Comparison of ENCODE assay signal across 20 cellular contexts in genomic region chr6:98958791-98959190, GRCh38. TPM values are rescaled to one million over a fixed set of nuclear protein-coding genes. Genes with fewer than 3 reads are reported as not detected.
DNase-seq lines count a peak whose midpoint lies in the region; ATAC-seq and TF ChIP-seq lines count a peak whose summit lies in the region.
"Had no signal": no experiment of that assay in that cellular context is flagged by ENCODE, and none has a peak within 500 bp of the region (broad histone marks: within the 10 kb centered on the region; RNA-seq: fewer than 3 reads in every experiment).

No MANE protein-coding gene starts in this region.

- H3K4me1 ChIP-seq in ascending aorta (peaks cover 3 to 5% of the 10 kb centered on the region in 2 donors), aorta (ENCODE audit: control insufficient read depth in 1 of 2, insufficient read depth in 2 of 2, low read length in 2 of 2) (peaks cover 3 to 9% of the 10 kb centered on the region in 2 donors)
- H3K4me1 ChIP-seq: A549 had no signal

- H3K4me1 Mint-ChIP-seq in activated CD8-positive, alpha-beta T cell treated with anti-CD3 and anti-CD28 coated beads, Interleukin-2, amount 10 ng/mL, durations not matched to agents 7 days and 5 days (ENCODE audit: low read depth): no peaks in the 10 kb centered on the region
- H3K4me1 Mint-ChIP-seq: CD4-positive, alpha-beta memory T cell; IgD-negative memory B cell had no signal

- POLR2A ChIA-PET in activated CD8-positive, alpha-beta T cell treated with anti-CD3 and anti-CD28 coated beads, Interleukin-2, amount 10 ng/mL, durations not matched to agents 7 days and 5 days (lab: Charles Lee): no interaction called here

- intact Hi-C loops in ascending aorta (cut with DNase I) (no loop called here), aorta (cut with DNase I) (no loop called here)

- DNase-seq in ascending aorta (ENCODE audit: low spot score in 2 of 2): no peak
- peak; percentile 18 for DNase-seq in epithelial cell of esophagus (ENCODE audit: low read depth)
- DNase-seq in pulmonary artery endothelial cell (ENCODE audit: low read depth, low spot score): peak; percentile 37
- DNase-seq in aorta: no peak
- no peak for DNase-seq in kidney glomerular epithelial cell (lab: John Stamatoyannopoulos, UW)
- no peak for DNase-seq in activated CD8-positive, alpha-beta T cell treated with anti-CD3 and anti-CD28 coated beads, Interleukin-2, amount 10 ng/mL, durations not matched to agents 7 days and 5 days
- DNase-seq: AML-193; CD4-positive, alpha-beta memory T cell; DND-41; EL; GM23248; HCEC 1CT; KBM-7 had no signal

- no peaks in the 10 kb centered on the region for H3K27me3 Mint-ChIP-seq in activated CD8-positive, alpha-beta T cell treated with anti-CD3 and anti-CD28 coated beads, Interleukin-2, amount 10 ng/mL, durations not matched to agents 7 days and 5 days (ENCODE audit: low read depth)

- H3K4me3 ChIP-seq in ascending aorta (peak overlapping the region in 1 of 2 donors; percentile 51), epithelial cell of esophagus (ENCODE audit: low read length) (no peak overlapping the region), aorta (ENCODE audit: low read length in 2 of 2) (peak overlapping the region in 1 of 2 donors; percentile 46)
- H3K4me3 ChIP-seq: A549, GM12878, GM23248 had no signal

- no peaks in the 10 kb centered on the region for H3K27me3 ChIP-seq in ascending aorta
- H3K27me3 ChIP-seq in aorta (ENCODE audit: control insufficient read depth in 1 of 2, insufficient read depth in 2 of 2, low read length in 1 of 2): no peaks in the 10 kb centered on the region

- TF ChIP-seq CTCF in ascending aorta (IDR thresholded peaks at IDR 0.05): no peak
- TF ChIP-seq CTCF in epithelial cell of esophagus (IDR thresholded peaks at IDR 0.05; ENCODE audit: insufficient read depth, low read depth, low read length, missing control alignments): no peak

- H3K9me3 ChIP-seq in ascending aorta: no peaks in the 10 kb centered on the region
- H3K9me3 ChIP-seq in aorta (ENCODE audit: control insufficient read depth, low read length): no peaks in the 10 kb centered on the region
- H3K9me3 ChIP-seq: A549 had no signal

- H3K36me3 Mint-ChIP-seq in activated CD8-positive, alpha-beta T cell treated with anti-CD3 and anti-CD28 coated beads, Interleukin-2, amount 10 ng/mL, durations not matched to agents 7 days and 5 days (ENCODE audit: low read depth): no peaks in the 10 kb centered on the region
- H3K36me3 Mint-ChIP-seq: CD4-positive, alpha-beta memory T cell; IgD-negative memory B cell had no signal

- 4 to 6% methylated on average over 3 of the region's 3 CpGs for WGBS in aorta, 2 donors

- CTCF ChIA-PET in activated CD8-positive, alpha-beta T cell treated with anti-CD3 and anti-CD28 coated beads, Interleukin-2, amount 10 ng/mL, durations not matched to agents 7 days and 5 days (lab: Charles Lee): no interaction called here

- H3K27ac Mint-ChIP-seq in activated CD8-positive, alpha-beta T cell treated with anti-CD3 and anti-CD28 coated beads, Interleukin-2, amount 10 ng/mL, durations not matched to agents 7 days and 5 days: no peak overlapping the region
- H3K27ac Mint-ChIP-seq: CD4-positive, alpha-beta memory T cell; IgD-negative memory B cell had no signal

- H3K9me3 Mint-ChIP-seq in activated CD8-positive, alpha-beta T cell treated with anti-CD3 and anti-CD28 coated beads, Interleukin-2, amount 10 ng/mL, durations not matched to agents 7 days and 5 days (ENCODE audit: insufficient read depth): no peaks in the 10 kb centered on the region

- ATAC-seq in aorta (ENCODE audit: low FRiP score) (peak; percentile 67), GM21717 (IDR thresholded peaks at IDR 0.05; ENCODE audit: unreplicated experiment) (no peak), GM18909 (IDR thresholded peaks at IDR 0.05; ENCODE audit: poor library complexity, unreplicated experiment) (no peak)
- no peak for ATAC-seq in activated CD8-positive, alpha-beta T cell treated with anti-CD3 and anti-CD28 coated beads, Interleukin-2, amount 10 ng/mL, durations not matched to agents 7 days and 5 days
- ATAC-seq: A549, GM12878, HepG2 had no signal

- H3K36me3 ChIP-seq in ascending aorta: no peaks in the 10 kb centered on the region
- H3K36me3 ChIP-seq in aorta (ENCODE audit: control insufficient read depth in 1 of 2, insufficient read depth in 2 of 2, low read length in 1 of 2): no peaks in the 10 kb centered on the region

- H3K4me3 Mint-ChIP-seq in activated CD8-positive, alpha-beta T cell treated with anti-CD3 and anti-CD28 coated beads, Interleukin-2, amount 10 ng/mL, durations not matched to agents 7 days and 5 days: no peak overlapping the region
- H3K4me3 Mint-ChIP-seq: CD4-positive, alpha-beta memory T cell; IgD-negative memory B cell had no signal

- H3K27ac ChIP-seq in ascending aorta (peak overlapping the region; percentile 37 to 48), aorta (ENCODE audit: low read depth in 1 of 2, low read length in 2 of 2) (peak overlapping the region; percentile 2 to 95)
- H3K27ac ChIP-seq: A549, C4-2B, GM23248 had no signal

RNA-seq across cellular contexts. Expression of gene FBXL4, which starts 11.0 kb away (rescaled TPM):
- total RNA-seq in ascending aorta: 9.4 TPM
- 8.2 and 12.0 TPM in 2 replicates for total RNA-seq in pulmonary artery endothelial cell
- 10 to 100 TPM; 17.4 to 23.5 TPM for total RNA-seq in aorta
- polyA plus RNA-seq in aorta: 1 to 10 TPM; 4.5 to 6.0 TPM
- 1 to 10 TPM; 9.0 to 9.5 TPM for total RNA-seq in activated CD8-positive, alpha-beta T cell treated with anti-CD3 and anti-CD28 coated beads, Interleukin-2, amount 10 ng/mL, durations not matched to agents 7 days and 5 days

Comparison
In these comparisons a context has a peak if more than half of its experiments do, and no peak if none do; other contexts are left out.
1. DNase-seq: peak in epithelial cell of esophagus (single experiment) and pulmonary artery endothelial cell (single experiment); none in ascending aorta (0 of 2), aorta (0 of 2), kidney glomerular epithelial cell (single experiment) and activated CD8-positive, alpha-beta T cell treated with anti-CD3 and anti-CD28 coated beads, Interleukin-2, amount 10 ng/mL, durations not matched to agents 7 days and 5 days (single experiment).